Comparison of ENCODE assay signal across 8 cellular contexts in the genomic region with DNA sequence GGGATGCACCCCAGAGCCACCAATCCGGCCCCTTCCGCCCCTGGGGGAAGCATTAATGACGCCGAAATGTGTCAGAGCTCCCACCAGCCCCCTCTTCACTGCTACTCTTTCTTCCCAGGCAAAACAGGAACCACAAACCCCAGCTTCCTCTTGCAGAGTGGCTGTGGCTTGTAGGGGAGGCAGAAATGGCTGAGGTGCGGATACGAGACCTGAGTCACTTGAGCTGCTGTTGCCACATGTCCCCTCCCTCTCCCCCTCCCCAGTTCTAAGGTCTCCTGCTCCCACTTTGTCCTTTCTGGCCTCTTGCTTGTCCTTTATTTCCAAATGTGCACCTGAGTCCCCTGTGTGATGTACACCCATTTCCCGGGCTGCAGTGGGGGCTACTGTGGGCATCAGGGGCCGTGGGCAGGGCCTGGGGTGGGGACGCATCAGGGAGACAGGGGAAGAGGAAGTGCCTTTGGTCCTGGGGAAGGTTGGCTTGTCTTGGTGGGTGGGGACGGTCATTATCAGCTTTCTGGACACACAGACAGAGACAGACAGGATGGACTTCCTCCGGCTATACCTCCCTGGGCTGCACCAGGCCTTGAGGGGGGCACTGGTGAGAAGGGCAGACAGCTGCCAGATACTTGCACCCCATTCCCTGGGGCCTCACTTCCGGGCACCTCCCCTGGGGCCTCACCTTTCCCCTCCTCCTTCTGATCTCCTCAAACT. TPM values are rescaled to one million over a fixed set of nuclear protein-coding genes. Genes with fewer than 3 reads are reported as not detected.
DNase-seq lines count a peak whose midpoint lies in the region; ATAC-seq, FAIRE-seq and TF ChIP-seq lines count a peak whose summit lies in the region.

A gene with protein sequence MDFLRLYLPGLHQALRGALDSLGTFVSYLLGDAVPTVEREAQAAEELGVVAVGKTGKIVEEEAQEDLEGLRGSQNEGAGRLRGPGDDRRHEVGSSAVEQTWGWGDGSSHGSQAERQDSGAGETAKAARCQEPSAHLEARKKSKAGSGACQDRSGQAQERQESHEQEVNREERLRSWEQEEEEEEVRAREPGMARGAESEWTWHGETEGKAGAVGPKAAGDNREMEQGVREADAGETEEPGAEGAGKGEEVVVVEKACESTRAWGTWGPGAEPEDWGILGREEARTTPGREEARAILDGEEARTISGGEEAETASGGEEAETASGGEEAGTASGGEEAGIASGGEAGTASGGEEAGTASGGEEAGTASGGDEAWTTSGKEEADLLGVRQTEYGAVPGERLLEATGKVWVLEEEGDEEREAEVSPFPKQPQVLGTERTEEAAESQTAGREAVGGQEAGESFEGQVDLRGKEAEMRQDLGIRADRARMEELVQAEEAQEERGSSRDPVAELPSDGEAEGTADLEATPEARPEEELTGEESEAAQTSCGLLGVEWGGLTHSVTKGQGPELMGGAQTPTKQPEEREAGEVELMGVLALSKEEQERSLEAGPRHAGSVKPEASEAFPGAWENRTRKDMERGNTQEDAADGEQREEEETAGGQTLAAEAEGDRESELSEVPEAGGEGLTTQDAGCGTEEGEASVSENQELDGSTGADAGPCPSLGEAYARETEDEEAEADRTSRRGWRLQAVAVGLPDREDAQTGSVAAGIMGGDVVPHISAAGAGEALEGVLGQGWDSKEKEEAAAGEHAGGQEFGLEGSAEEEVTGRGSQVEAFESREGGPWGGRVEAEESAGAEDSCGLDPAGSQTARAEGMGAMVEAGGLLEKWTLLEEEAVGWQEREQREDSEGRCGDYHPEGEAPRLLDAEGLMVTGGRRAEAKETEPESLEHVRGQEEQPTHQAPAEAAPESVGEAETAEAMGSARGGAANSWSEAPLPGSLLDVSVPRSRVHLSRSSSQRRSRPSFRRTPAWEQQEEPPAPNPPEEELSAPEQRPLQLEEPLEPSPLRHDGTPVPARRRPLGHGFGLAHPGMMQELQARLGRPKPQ (plus strand): TSS at position 503 of the 711 bp plus-strand sequence. CDS start 39 bp downstream, at position 542.

- FAIRE-seq in HTR-8/SVneo (lab: Jason Lieb, UNC): no peak

- peak; percentile 57 for ATAC-seq in GM19351 (IDR thresholded peaks at IDR 0.05; ENCODE audit: unreplicated experiment)
- peak; percentile 71 for ATAC-seq in activated CD8-positive, alpha-beta T cell treated with anti-CD3 and anti-CD28 coated beads, Interleukin-2, amount 10 ng/mL, durations not matched to agents 7 days and 5 days

- no peaks in the 10 kb centered on the region for H3K9me3 ChIP-seq in Karpas-422 (ENCODE audit: low read length)

- CTCF ChIA-PET in activated CD8-positive, alpha-beta T cell treated with anti-CD3 and anti-CD28 coated beads, Interleukin-2, amount 10 ng/mL, durations not matched to agents 7 days and 5 days (lab: Charles Lee): interaction anchor here (2.2 kb wide), 1 partner anchor 9 kb away, joined by 9 read pairs; no protein-coding TSS in a partner anchor

- H2AFZ ChIP-seq in Karpas-422 (ENCODE audit: low read length): peak within 1 kb of the TSS; percentile 97

- H3K4me1 Mint-ChIP-seq in activated CD8-positive, alpha-beta T cell treated with anti-CD3 and anti-CD28 coated beads, Interleukin-2, amount 10 ng/mL, durations not matched to agents 7 days and 5 days (ENCODE audit: low read depth): peaks cover 58% of the 10 kb centered on the region
- H3K4me1 Mint-ChIP-seq in glutamatergic neuron (ENCODE audit: low read depth, unreplicated experiment): no peaks in the 10 kb centered on the region

- peak within 1 kb of the TSS; percentile 75 for H3K27ac ChIP-seq in Karpas-422 (ENCODE audit: low read length)

- no peaks in the 10 kb centered on the region for H4K20me1 ChIP-seq in Karpas-422 (ENCODE audit: insufficient read depth, low read depth, low read length)

- H3K27ac Mint-ChIP-seq in activated CD8-positive, alpha-beta T cell treated with anti-CD3 and anti-CD28 coated beads, Interleukin-2, amount 10 ng/mL, durations not matched to agents 7 days and 5 days: peak within 1 kb of the TSS; percentile 99
- no peak within 1 kb of the TSS for H3K27ac Mint-ChIP-seq in glutamatergic neuron (ENCODE audit: unreplicated experiment)

- H3K4me2 ChIP-seq in Karpas-422 (ENCODE audit: low read depth, low read length, poor library complexity, severe bottlenecking): peak within 1 kb of the TSS; percentile 85

- H3K79me2 ChIP-seq in Karpas-422 (ENCODE audit: low read length): peaks cover 8% of the 10 kb centered on the region

- no peaks in the 10 kb centered on the region for H3K9me2 ChIP-seq in Karpas-422 (replicated peaks; ENCODE audit: insufficient read depth, low read length)

- intact Hi-C loops in head of caudate nucleus (cut with DNase I): no loop called here

- peak within 1 kb of the TSS; percentile 65 for H3K4me3 ChIP-seq in Karpas-422 (ENCODE audit: low read length)

- peak within 1 kb of the TSS; percentile 77 for H3K9ac ChIP-seq in Karpas-422 (ENCODE audit: low read length)

- no peaks in the 10 kb centered on the region for H3K27me3 Mint-ChIP-seq in activated CD8-positive, alpha-beta T cell treated with anti-CD3 and anti-CD28 coated beads, Interleukin-2, amount 10 ng/mL, durations not matched to agents 7 days and 5 days (ENCODE audit: low read depth)
- H3K27me3 Mint-ChIP-seq in glutamatergic neuron (ENCODE audit: unreplicated experiment): peaks cover 12% of the 10 kb centered on the region

- H3K4me1 ChIP-seq in Karpas-422 (ENCODE audit: low read length): peaks cover 34% of the 10 kb centered on the region

- POLR2A ChIA-PET in activated CD8-positive, alpha-beta T cell treated with anti-CD3 and anti-CD28 coated beads, Interleukin-2, amount 10 ng/mL, durations not matched to agents 7 days and 5 days (lab: Charles Lee): interaction anchor here (0.6 to 3.1 kb wide), 11 partner anchors 9 to 428 kb away, joined by 3 to 13 read pairs (median 4); a partner anchor contains a TSS

- no peak for TF ChIP-seq CTCF in glutamatergic neuron (IDR thresholded peaks at IDR 0.05; ENCODE audit: partially characterized antibody, unreplicated experiment)

- DNase-seq in Karpas-422 (peak; percentile 92), head of caudate nucleus (peak in 30 of 42 donors; percentile 10 to 63 (median 33)), HTR-8/SVneo (ENCODE audit: insufficient read length, low spot score) (no peak), foreskin melanocyte (no peak), glutamatergic neuron (no peak)
- DNase-seq in activated CD8-positive, alpha-beta T cell treated with anti-CD3 and anti-CD28 coated beads, Interleukin-2, amount 10 ng/mL, durations not matched to agents 7 days and 5 days: peak; percentile 96
- peak; percentile 90 for DNase-seq in stimulated activated CD4-positive, alpha-beta T cell treated with anti-CD3 and anti-CD28 coated beads, Interleukin-4, amount 100 ng/mL, for 24 hours

- no peaks in the 10 kb centered on the region for H3K36me3 ChIP-seq in Karpas-422 (ENCODE audit: insufficient read depth, low read length)

- H3K27me3 ChIP-seq in Karpas-422 (ENCODE audit: low read length): no peaks in the 10 kb centered on the region

- peak within 1 kb of the TSS; percentile 93 for H3K4me3 Mint-ChIP-seq in activated CD8-positive, alpha-beta T cell treated with anti-CD3 and anti-CD28 coated beads, Interleukin-2, amount 10 ng/mL, durations not matched to agents 7 days and 5 days
- no peak within 1 kb of the TSS for H3K4me3 Mint-ChIP-seq in glutamatergic neuron (ENCODE audit: unreplicated experiment)

- no peaks in the 10 kb centered on the region for H3K9me3 Mint-ChIP-seq in activated CD8-positive, alpha-beta T cell treated with anti-CD3 and anti-CD28 coated beads, Interleukin-2, amount 10 ng/mL, durations not matched to agents 7 days and 5 days (ENCODE audit: insufficient read depth)
- peaks cover 9% of the 10 kb centered on the region for H3K9me3 Mint-ChIP-seq in glutamatergic neuron (ENCODE audit: unreplicated experiment)

- H3K36me3 Mint-ChIP-seq in activated CD8-positive, alpha-beta T cell treated with anti-CD3 and anti-CD28 coated beads, Interleukin-2, amount 10 ng/mL, durations not matched to agents 7 days and 5 days (ENCODE audit: low read depth): peaks cover 57% of the 10 kb centered on the region
- no peaks in the 10 kb centered on the region for H3K36me3 Mint-ChIP-seq in glutamatergic neuron (ENCODE audit: unreplicated experiment)

RNA-seq across cellular contexts. Expression of the gene that starts here (rescaled TPM):
- 0.18 and 0.41 TPM in 2 replicates for total RNA-seq in Karpas-422 (2014; rRNA removed; shearing (Covaris generic); ENCODE audit: low replicate concordance)
- total RNA-seq in activated CD8-positive, alpha-beta T cell treated with anti-CD3 and anti-CD28 coated beads, Interleukin-2, amount 10 ng/mL, durations not matched to agents 7 days and 5 days: 10 to 100 TPM; 32.2 to 33.2 TPM
- not detected for total RNA-seq in glutamatergic neuron (ENCODE audit: unreplicated experiment)

Comparison
In these comparisons a context has a peak if more than half of its experiments do, and no peak if none do; other contexts are left out.
1. RNA of the gene that starts here (total RNA-seq): 32.2 to 33.2 TPM in activated CD8-positive, alpha-beta T cell treated with anti-CD3 and anti-CD28 coated beads, Interleukin-2, amount 10 ng/mL, durations not matched to agents 7 days and 5 days; 0.18 to 0.41 TPM in Karpas-422 and not detected in glutamatergic neuron (single experiment); every median in the first group is over 10 times any median in the second.
2. Peak in DNase-seq, H3K4me3 ChIP-seq, H3K27ac ChIP-seq, H3K9ac ChIP-seq and H3K4me2 ChIP-seq in Karpas-422; RNA of the gene not detected or under 1 TPM.
3. DNase-seq: peak in activated CD8-positive, alpha-beta T cell treated with anti-CD3 and anti-CD28 coated beads, Interleukin-2, amount 10 ng/mL, durations not matched to agents 7 days and 5 days (single experiment), head of caudate nucleus (30 of 42) and stimulated activated CD4-positive, alpha-beta T cell treated with anti-CD3 and anti-CD28 coated beads, Interleukin-4, amount 100 ng/mL, for 24 hours (single experiment); none in HTR-8/SVneo (single experiment), foreskin melanocyte (single experiment) and glutamatergic neuron (single experiment).